1 cellular context compared by ENCODE assay signal in the genomic region with DNA sequence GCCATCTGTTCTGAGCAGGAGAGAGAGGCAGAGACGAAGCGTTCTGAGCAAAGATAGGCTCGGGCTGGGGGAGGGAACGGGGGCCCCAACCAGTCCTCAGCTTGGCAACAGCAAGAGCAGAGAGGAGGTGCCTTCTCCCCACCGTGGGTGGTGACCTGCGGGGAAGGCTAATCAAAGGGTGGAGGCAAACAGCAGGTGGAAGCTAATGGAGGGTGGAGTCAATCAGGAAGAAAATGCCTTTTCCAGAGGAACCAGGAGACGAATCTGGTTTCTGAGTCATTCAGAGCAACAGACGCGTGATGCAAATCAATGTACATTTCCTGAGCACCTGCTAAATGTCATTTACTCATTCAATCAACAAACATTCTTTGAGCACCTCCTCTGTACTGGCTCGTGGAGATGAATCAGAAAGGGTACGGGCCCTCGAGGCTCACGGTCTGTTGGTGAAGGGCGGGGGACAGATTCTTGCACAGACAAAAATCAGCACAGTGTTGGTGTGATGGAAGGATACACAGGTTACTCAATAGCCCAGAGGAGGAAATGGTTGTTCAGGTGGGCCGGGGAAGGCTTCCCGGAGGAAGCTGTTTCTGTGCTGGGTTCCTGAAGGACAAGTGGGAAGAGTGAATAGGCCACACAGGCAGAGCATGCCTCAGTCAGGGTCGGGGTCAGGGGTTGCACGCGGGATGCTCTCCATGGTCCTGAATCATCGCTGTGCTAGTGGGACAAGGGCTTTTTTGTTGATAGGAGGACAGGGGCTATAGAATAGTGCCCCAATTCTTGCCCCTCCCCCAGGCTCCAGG.
A peak's percentile ranks its signal among the peaks of the same experiment; 100 is the strongest.
TF ChIP-seq lines count a peak whose summit lies in the region.

No MANE protein-coding gene starts in this region.

TF ChIP-seq in HepG2, 621 proteins besides CTCF, POLR2A, EP300 and RAD21 (continued from another document and continues in another):
- TF ChIP-seq HNRNPLL (IDR thresholded peaks at IDR 0.05; ENCODE audit: low read depth, low read length, poor library complexity, severe bottlenecking) = no peak
- peak; percentile 69; the same call in 1 of the 2 replicates for TF ChIP-seq ETV6 (CRISPR knock-in tag; conservative IDR thresholded peaks at IDR 0.05)
- peak; percentile 96; the same call in 1 of the 2 replicates for TF ChIP-seq ZNF557 (CRISPR knock-in tag; IDR thresholded peaks at IDR 0.05)
- no peak for TF ChIP-seq FOXJ3 (CRISPR knock-in tag; IDR thresholded peaks at IDR 0.05; ENCODE audit: borderline replicate concordance)
- TF ChIP-seq HOXD1 (CRISPR knock-in tag; IDR thresholded peaks at IDR 0.05) = 0 out of 2 replicates have a peak, but pooled peaks have one; percentile 41
- peak; percentile 87; the same call in 1 of the 2 replicates for TF ChIP-seq NFKBIZ (CRISPR knock-in tag; IDR thresholded peaks at IDR 0.05)
- peak; percentile 74; the same call in 1 of the 2 replicates for TF ChIP-seq MYPOP (CRISPR knock-in tag; IDR thresholded peaks at IDR 0.05)
- peak; percentile 66; the same call in 1 of the 2 replicates for TF ChIP-seq ZNF879 (CRISPR knock-in tag; IDR thresholded peaks at IDR 0.05)
- TF ChIP-seq RFX1 (IDR thresholded peaks at IDR 0.05) = no peak
- TF ChIP-seq NFRKB (IDR thresholded peaks at IDR 0.05) = no peak
- TF ChIP-seq ZNF12 (CRISPR knock-in tag; IDR thresholded peaks at IDR 0.05) = peak; percentile 84
- no peak for TF ChIP-seq JDP2 (CRISPR knock-in tag; IDR thresholded peaks at IDR 0.05; ENCODE audit: borderline replicate concordance)
- no peak for TF ChIP-seq ZMAT5 (CRISPR knock-in tag; IDR thresholded peaks at IDR 0.05; ENCODE audit: borderline replicate concordance, low read depth)
- no peak for TF ChIP-seq MAFF (IDR thresholded peaks at IDR 0.05; ENCODE audit: low read depth, low read length)
- TF ChIP-seq ZFP62 (CRISPR knock-in tag; IDR thresholded peaks at IDR 0.05) = no peak
- TF ChIP-seq, protein P1, sequence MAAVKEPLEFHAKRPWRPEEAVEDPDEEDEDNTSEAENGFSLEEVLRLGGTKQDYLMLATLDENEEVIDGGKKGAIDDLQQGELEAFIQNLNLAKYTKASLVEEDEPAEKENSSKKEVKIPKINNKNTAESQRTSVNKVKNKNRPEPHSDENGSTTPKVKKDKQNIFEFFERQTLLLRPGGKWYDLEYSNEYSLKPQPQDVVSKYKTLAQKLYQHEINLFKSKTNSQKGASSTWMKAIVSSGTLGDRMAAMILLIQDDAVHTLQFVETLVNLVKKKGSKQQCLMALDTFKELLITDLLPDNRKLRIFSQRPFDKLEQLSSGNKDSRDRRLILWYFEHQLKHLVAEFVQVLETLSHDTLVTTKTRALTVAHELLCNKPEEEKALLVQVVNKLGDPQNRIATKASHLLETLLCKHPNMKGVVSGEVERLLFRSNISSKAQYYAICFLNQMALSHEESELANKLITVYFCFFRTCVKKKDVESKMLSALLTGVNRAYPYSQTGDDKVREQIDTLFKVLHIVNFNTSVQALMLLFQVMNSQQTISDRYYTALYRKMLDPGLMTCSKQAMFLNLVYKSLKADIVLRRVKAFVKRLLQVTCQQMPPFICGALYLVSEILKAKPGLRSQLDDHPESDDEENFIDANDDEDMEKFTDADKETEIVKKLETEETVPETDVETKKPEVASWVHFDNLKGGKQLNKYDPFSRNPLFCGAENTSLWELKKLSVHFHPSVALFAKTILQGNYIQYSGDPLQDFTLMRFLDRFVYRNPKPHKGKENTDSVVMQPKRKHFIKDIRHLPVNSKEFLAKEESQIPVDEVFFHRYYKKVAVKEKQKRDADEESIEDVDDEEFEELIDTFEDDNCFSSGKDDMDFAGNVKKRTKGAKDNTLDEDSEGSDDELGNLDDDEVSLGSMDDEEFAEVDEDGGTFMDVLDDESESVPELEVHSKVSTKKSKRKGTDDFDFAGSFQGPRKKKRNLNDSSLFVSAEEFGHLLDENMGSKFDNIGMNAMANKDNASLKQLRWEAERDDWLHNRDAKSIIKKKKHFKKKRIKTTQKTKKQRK (IDR thresholded peaks at IDR 0.05; ENCODE audit: low read length) = no peak
- TF ChIP-seq ZBTB20 (CRISPR knock-in tag; IDR thresholded peaks at IDR 0.05; ENCODE audit: borderline replicate concordance, low read depth) = peak; percentile 93
- TF ChIP-seq PHF21A (CRISPR knock-in tag; IDR thresholded peaks at IDR 0.05) = no peak
- peak; percentile 98 for TF ChIP-seq KLF6 (CRISPR knock-in tag; IDR thresholded peaks at IDR 0.05)
- TF ChIP-seq MBNL3 (CRISPR knock-in tag; conservative IDR thresholded peaks at IDR 0.05) = no peak
- peak; percentile 66; the same call in 1 of the 2 replicates for TF ChIP-seq MTF1 (CRISPR knock-in tag; IDR thresholded peaks at IDR 0.05)
- TF ChIP-seq YY1 (IDR thresholded peaks at IDR 0.05; ENCODE audit: insufficient read depth, insufficient replicate concordance, low read depth, low read length) = no peak
- TF ChIP-seq SP5 (CRISPR knock-in tag; IDR thresholded peaks at IDR 0.05; ENCODE audit: borderline replicate concordance, low read depth) = no peak
- TF ChIP-seq KMT2B (CRISPR knock-in tag; IDR thresholded peaks at IDR 0.05) = peak; percentile 80
- TF ChIP-seq, protein P2, sequence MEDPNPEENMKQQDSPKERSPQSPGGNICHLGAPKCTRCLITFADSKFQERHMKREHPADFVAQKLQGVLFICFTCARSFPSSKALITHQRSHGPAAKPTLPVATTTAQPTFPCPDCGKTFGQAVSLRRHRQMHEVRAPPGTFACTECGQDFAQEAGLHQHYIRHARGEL (CRISPR knock-in tag; IDR thresholded peaks at IDR 0.05) = no peak
- TF ChIP-seq TEAD2 (CRISPR knock-in tag; IDR thresholded peaks at IDR 0.05) = 0 out of 2 replicates have a peak, but pooled peaks have one; percentile 56
- peak; percentile 55; the same call in 1 of the 2 replicates for TF ChIP-seq FOXA3 (CRISPR knock-in tag; IDR thresholded peaks at IDR 0.05)
- TF ChIP-seq SMARCE1 (IDR thresholded peaks at IDR 0.05; ENCODE audit: borderline replicate concordance) = no peak
- TF ChIP-seq CBFB (CRISPR knock-in tag; IDR thresholded peaks at IDR 0.05) = no peak
- peak; percentile 90; the same call in 1 of the 2 replicates for TF ChIP-seq ZNF878 (CRISPR knock-in tag; IDR thresholded peaks at IDR 0.05)
- 0 out of 2 replicates have a peak, but pooled peaks have one; percentile 49 for TF ChIP-seq MIER3 (CRISPR knock-in tag; IDR thresholded peaks at IDR 0.05; ENCODE audit: borderline replicate concordance)
- TF ChIP-seq PTBP1 (IDR thresholded peaks at IDR 0.05; ENCODE audit: low read depth, low read length, poor library complexity, severe bottlenecking) = no peak
- TF ChIP-seq ATF7 (IDR thresholded peaks at IDR 0.05) = no peak
- no peak for TF ChIP-seq ATF7 (CRISPR knock-in tag; IDR thresholded peaks at IDR 0.05)
- TF ChIP-seq HMGA1 (CRISPR knock-in tag; conservative IDR thresholded peaks at IDR 0.05) = no peak
- TF ChIP-seq ZSCAN9 (CRISPR knock-in tag; IDR thresholded peaks at IDR 0.05; ENCODE audit: borderline replicate concordance) = peak; percentile 97
- TF ChIP-seq DMAP1 (CRISPR knock-in tag; IDR thresholded peaks at IDR 0.05) = no peak
- no peak for TF ChIP-seq PHF5A (CRISPR knock-in tag; IDR thresholded peaks at IDR 0.05; ENCODE audit: low read depth, unreplicated experiment)
- TF ChIP-seq, protein P3, sequence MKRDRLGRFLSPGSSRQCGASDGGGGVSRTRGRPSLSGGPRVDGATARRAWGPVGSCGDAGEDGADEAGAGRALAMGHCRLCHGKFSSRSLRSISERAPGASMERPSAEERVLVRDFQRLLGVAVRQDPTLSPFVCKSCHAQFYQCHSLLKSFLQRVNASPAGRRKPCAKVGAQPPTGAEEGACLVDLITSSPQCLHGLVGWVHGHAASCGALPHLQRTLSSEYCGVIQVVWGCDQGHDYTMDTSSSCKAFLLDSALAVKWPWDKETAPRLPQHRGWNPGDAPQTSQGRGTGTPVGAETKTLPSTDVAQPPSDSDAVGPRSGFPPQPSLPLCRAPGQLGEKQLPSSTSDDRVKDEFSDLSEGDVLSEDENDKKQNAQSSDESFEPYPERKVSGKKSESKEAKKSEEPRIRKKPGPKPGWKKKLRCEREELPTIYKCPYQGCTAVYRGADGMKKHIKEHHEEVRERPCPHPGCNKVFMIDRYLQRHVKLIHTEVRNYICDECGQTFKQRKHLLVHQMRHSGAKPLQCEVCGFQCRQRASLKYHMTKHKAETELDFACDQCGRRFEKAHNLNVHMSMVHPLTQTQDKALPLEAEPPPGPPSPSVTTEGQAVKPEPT (CRISPR knock-in tag; IDR thresholded peaks at IDR 0.05; ENCODE audit: low read depth) = 0 out of 2 replicates have a peak, but pooled peaks have one; percentile 43
- TF ChIP-seq ZNF101 (CRISPR knock-in tag; IDR thresholded peaks at IDR 0.05; ENCODE audit: borderline replicate concordance, low read depth) = no peak
- peak; percentile 86; the same call in 1 of the 2 replicates for TF ChIP-seq ZNF891 (CRISPR knock-in tag; IDR thresholded peaks at IDR 0.05)
- 0 out of 2 replicates have a peak, but pooled peaks have one; percentile 55 for TF ChIP-seq REL (CRISPR knock-in tag; conservative IDR thresholded peaks at IDR 0.05)
- TF ChIP-seq, protein P4, sequence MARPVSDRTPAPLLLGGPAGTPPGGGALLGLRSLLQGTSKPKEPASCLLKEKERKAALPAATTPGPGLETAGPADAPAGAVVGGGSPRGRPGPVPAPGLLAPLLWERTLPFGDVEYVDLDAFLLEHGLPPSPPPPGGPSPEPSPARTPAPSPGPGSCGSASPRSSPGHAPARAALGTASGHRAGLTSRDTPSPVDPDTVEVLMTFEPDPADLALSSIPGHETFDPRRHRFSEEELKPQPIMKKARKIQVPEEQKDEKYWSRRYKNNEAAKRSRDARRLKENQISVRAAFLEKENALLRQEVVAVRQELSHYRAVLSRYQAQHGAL (CRISPR knock-in tag; IDR thresholded peaks at IDR 0.05; ENCODE audit: not compliant biosample characterization) = peak; percentile 90
- TF ChIP-seq ZNF724P (CRISPR knock-in tag; IDR thresholded peaks at IDR 0.05; ENCODE audit: borderline replicate concordance) = 0 out of 2 replicates have a peak, but pooled peaks have one; percentile 53
- TF ChIP-seq MATR3 (CRISPR knock-in tag; IDR thresholded peaks at IDR 0.05) = no peak
- TF ChIP-seq ZNF326 (CRISPR knock-in tag; IDR thresholded peaks at IDR 0.05; ENCODE audit: borderline replicate concordance) = no peak
- TF ChIP-seq ZNF552 (CRISPR knock-in tag; IDR thresholded peaks at IDR 0.05; ENCODE audit: borderline replicate concordance) = no peak
- TF ChIP-seq ZNF75D (CRISPR knock-in tag; IDR thresholded peaks at IDR 0.05; ENCODE audit: borderline replicate concordance) = peak; percentile 89; the same call in 1 of the 2 replicates
- no peak for TF ChIP-seq FOSL1 (CRISPR knock-in tag; IDR thresholded peaks at IDR 0.05; ENCODE audit: borderline replicate concordance)
- no peak for TF ChIP-seq ZNF10 (CRISPR knock-in tag; IDR thresholded peaks at IDR 0.05; ENCODE audit: borderline replicate concordance, low read depth)
- TF ChIP-seq POLR2AphosphoS5 (IDR thresholded peaks at IDR 0.05; ENCODE audit: low read depth, low read length) = no peak
- no peak for TF ChIP-seq ZNF674 (CRISPR knock-in tag; IDR thresholded peaks at IDR 0.05; ENCODE audit: low read depth)
- no peak for TF ChIP-seq RCOR2 (CRISPR knock-in tag; IDR thresholded peaks at IDR 0.05)
- peak; percentile 84 for TF ChIP-seq RXRB (CRISPR knock-in tag; IDR thresholded peaks at IDR 0.05; ENCODE audit: borderline replicate concordance)
- peak; percentile 52; the same call in 1 of the 2 replicates for TF ChIP-seq RXRA (CRISPR knock-in tag; IDR thresholded peaks at IDR 0.05)
- TF ChIP-seq BORCS8-MEF2B (CRISPR knock-in tag; IDR thresholded peaks at IDR 0.05) = peak; percentile 96
- peak; percentile 71; the same call in 1 of the 2 replicates for TF ChIP-seq ZNF329 (CRISPR knock-in tag; IDR thresholded peaks at IDR 0.05; ENCODE audit: low read depth)
- peak; percentile 80; the same call in 1 of the 2 replicates for TF ChIP-seq ARNT2 (CRISPR knock-in tag; IDR thresholded peaks at IDR 0.05; ENCODE audit: low read depth)
- TF ChIP-seq, protein P5, sequence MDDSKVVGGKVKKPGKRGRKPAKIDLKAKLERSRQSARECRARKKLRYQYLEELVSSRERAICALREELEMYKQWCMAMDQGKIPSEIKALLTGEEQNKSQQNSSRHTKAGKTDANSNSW (CRISPR knock-in tag; IDR thresholded peaks at IDR 0.05; ENCODE audit: borderline replicate concordance) = no peak
- TF ChIP-seq ZNF121 (CRISPR knock-in tag; IDR thresholded peaks at IDR 0.05) = peak; percentile 24; the same call in 1 of the 2 replicates
- TF ChIP-seq, protein P6, sequence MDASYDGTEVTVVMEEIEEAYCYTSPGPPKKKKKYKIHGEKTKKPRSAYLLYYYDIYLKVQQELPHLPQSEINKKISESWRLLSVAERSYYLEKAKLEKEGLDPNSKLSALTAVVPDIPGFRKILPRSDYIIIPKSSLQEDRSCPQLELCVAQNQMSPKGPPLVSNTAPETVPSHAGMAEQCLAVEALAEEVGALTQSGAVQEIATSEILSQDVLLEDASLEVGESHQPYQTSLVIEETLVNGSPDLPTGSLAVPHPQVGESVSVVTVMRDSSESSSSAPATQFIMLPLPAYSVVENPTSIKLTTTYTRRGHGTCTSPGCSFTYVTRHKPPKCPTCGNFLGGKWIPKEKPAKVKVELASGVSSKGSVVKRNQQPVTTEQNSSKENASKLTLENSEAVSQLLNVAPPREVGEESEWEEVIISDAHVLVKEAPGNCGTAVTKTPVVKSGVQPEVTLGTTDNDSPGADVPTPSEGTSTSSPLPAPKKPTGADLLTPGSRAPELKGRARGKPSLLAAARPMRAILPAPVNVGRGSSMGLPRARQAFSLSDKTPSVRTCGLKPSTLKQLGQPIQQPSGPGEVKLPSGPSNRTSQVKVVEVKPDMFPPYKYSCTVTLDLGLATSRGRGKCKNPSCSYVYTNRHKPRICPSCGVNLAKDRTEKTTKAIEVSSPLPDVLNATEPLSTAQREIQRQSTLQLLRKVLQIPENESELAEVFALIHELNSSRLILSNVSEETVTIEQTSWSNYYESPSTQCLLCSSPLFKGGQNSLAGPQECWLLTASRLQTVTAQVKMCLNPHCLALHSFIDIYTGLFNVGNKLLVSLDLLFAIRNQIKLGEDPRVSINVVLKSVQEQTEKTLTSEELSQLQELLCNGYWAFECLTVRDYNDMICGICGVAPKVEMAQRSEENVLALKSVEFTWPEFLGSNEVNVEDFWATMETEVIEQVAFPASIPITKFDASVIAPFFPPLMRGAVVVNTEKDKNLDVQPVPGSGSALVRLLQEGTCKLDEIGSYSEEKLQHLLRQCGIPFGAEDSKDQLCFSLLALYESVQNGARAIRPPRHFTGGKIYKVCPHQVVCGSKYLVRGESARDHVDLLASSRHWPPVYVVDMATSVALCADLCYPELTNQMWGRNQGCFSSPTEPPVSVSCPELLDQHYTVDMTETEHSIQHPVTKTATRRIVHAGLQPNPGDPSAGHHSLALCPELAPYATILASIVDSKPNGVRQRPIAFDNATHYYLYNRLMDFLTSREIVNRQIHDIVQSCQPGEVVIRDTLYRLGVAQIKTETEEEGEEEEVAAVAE (CRISPR knock-in tag; IDR thresholded peaks at IDR 0.05; ENCODE audit: borderline replicate concordance) = peak; percentile 93
